11 cellular contexts compared by ENCODE assay signal in the genomic region with DNA sequence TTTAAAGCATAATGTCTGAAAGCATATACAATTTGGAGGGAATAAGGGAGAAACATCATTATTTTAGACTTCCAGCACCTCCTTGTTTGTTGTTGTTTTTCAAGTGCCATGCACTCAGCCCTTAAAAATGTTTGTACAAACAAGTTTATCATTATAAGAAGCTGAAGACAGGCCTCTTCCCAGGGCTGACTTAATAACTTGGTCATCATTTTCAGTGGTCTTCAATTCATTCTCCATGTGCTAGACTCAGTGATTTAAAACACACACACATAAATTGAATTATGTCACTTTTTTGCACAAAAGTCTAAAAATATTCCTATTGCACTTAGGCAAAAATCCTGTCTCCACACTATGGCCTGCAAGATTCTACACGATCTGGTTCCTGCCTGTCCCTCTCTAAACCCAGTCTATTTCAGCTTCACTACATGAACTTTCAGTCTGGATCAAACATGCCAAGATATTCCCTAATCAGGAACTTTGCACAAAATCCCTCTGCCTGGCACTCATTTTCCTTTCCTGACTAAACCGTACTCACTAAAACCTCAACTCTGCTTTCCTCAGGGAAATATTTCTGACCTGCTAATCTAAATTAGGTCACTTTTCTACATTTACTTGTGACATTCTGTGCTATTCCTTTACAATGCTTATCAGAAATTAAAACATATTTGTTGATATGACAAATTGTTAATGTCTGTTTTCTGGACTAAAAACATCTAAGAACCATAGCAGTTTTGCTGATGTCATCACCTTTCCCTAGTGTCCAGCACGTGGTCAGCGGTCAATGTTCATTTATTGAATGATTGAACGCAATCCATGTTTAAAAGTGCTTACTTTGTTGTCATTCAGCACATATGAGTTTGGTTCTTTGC. TPM values are rescaled to one million over a fixed set of nuclear protein-coding genes. Genes with fewer than 3 reads are reported as not detected.
DNase-seq lines count a peak whose midpoint lies in the region; ATAC-seq and TF ChIP-seq lines count a peak whose summit lies in the region.
"Had no signal": no experiment of that assay in that cellular context is flagged by ENCODE, and none has a peak within 500 bp of the region (broad histone marks: within the 10 kb centered on the region; RNA-seq: fewer than 3 reads in every experiment).

No MANE protein-coding gene starts in this region.

- H3K4me3 Mint-ChIP-seq in activated naive CD4-positive, alpha-beta T cell treated with anti-CD3 and anti-CD28 coated beads for 36 hours, result no peak overlapping the region
- H3K4me3 Mint-ChIP-seq in central memory CD8-positive, alpha-beta T cell, result peak overlapping the region; percentile 71

- in situ Hi-C loops in transverse colon (cut with MboI; ENCODE audit: low pct_ligation_motif_present in 1 of 4, low pct_unique_long_range_greater_than_20kb in 1 of 4, low sequenced_read_pairs in 3 of 4), result no loop called here

- intact Hi-C loops in activated naive CD4-positive, alpha-beta T cell treated with anti-CD3 and anti-CD28 coated beads for 36 hours (cut with micrococcal nuclease), result loop anchor here (1.0 kb wide), 3 partner anchors 8 to 23 kb away; no protein-coding TSS in a partner anchor
- intact Hi-C loops in transverse colon (cut with DNase I; ENCODE audit: low total_unique reads), result loop anchor here (5.0 kb wide), 1 partner anchor 1150 kb away; no protein-coding TSS in a partner anchor

- WGBS in transverse colon (ENCODE audit: low coverage in 1 of 2), 2 donors, result 53 to 60% methylated on average over 5 of the region's 5 CpGs

- H3K9me3 Mint-ChIP-seq in activated naive CD4-positive, alpha-beta T cell treated with anti-CD3 and anti-CD28 coated beads for 36 hours, result peaks cover 11% of the 10 kb centered on the region
- H3K9me3 Mint-ChIP-seq in central memory CD8-positive, alpha-beta T cell, result no peaks in the 10 kb centered on the region

- H3K4me3 ChIP-seq in transverse colon, result peak overlapping the region in 2 of 4 donors; percentile 6 to 29
- H3K4me3 ChIP-seq: lung had no signal

- H3K36me3 Mint-ChIP-seq in activated naive CD4-positive, alpha-beta T cell treated with anti-CD3 and anti-CD28 coated beads for 36 hours (ENCODE audit: low read depth), result peaks cover 11% of the 10 kb centered on the region
- peaks cover 9% of the 10 kb centered on the region for H3K36me3 Mint-ChIP-seq in central memory CD8-positive, alpha-beta T cell (ENCODE audit: insufficient read depth)

- H3K4me1 Mint-ChIP-seq in activated naive CD4-positive, alpha-beta T cell treated with anti-CD3 and anti-CD28 coated beads for 36 hours (ENCODE audit: low read depth), result peaks cover 62% of the 10 kb centered on the region
- H3K4me1 Mint-ChIP-seq in central memory CD8-positive, alpha-beta T cell, result peaks cover 47% of the 10 kb centered on the region

- no peaks in the 10 kb centered on the region for H3K27me3 Mint-ChIP-seq in activated naive CD4-positive, alpha-beta T cell treated with anti-CD3 and anti-CD28 coated beads for 36 hours (ENCODE audit: low read depth)
- no peaks in the 10 kb centered on the region for H3K27me3 Mint-ChIP-seq in central memory CD8-positive, alpha-beta T cell

- peak; percentile 31 for ATAC-seq in HG03045 (IDR thresholded peaks at IDR 0.05; ENCODE audit: unreplicated experiment)
- no peak for ATAC-seq in central memory CD8-positive, alpha-beta T cell (replicated peaks; ENCODE audit: extremely low read depth, poor library complexity, severe bottlenecking)

- no peaks in the 10 kb centered on the region for H3K36me3 ChIP-seq in transverse colon

- no peak for TF ChIP-seq CTCF in transverse colon (IDR thresholded peaks at IDR 0.05)

- CTCF ChIA-PET in activated naive CD4-positive, alpha-beta T cell treated with anti-CD3 and anti-CD28 coated beads for 36 hours (lab: Charles Lee), result interaction anchor here (1.0 to 2.7 kb wide), 5 partner anchors 13 to 71 kb away, joined by 3 to 9 read pairs (median 7); no protein-coding TSS in a partner anchor

- TF ChIP-seq EP300 in transverse colon (IDR thresholded peaks at IDR 0.05; ENCODE audit: low read depth), result no peak

- H3K9me3 ChIP-seq in transverse colon, result no peaks in the 10 kb centered on the region

- no peak for TF ChIP-seq POLR2A in transverse colon (IDR thresholded peaks at IDR 0.05)

- peak overlapping the region; percentile 52 for H3K27ac Mint-ChIP-seq in activated naive CD4-positive, alpha-beta T cell treated with anti-CD3 and anti-CD28 coated beads for 36 hours
- H3K27ac Mint-ChIP-seq in central memory CD8-positive, alpha-beta T cell (ENCODE audit: low read depth), result peak overlapping the region; percentile 91

- peaks cover 0 to 23% (median 9%) of the 10 kb centered on the region in 4 donors for H3K4me1 ChIP-seq in transverse colon

- peak; percentile 44 for DNase-seq in activated naive CD4-positive, alpha-beta T cell treated with anti-CD3 and anti-CD28 coated beads for 36 hours
- DNase-seq in activated naive CD4-positive, alpha-beta T cell (lab: John Stamatoyannopoulos, UW), result no peak
- no peak for DNase-seq in central memory CD8-positive, alpha-beta T cell (ENCODE audit: low spot score in 2 of 2)
- no peak for DNase-seq in transverse colon
- no peak for DNase-seq in NCI-H2107 (lab: John Stamatoyannopoulos, UW)
- no peak for DNase-seq in NCI-H2029 treated with DMSO at 0.1 percent for 48 hours (lab: John Stamatoyannopoulos, UW)
- no peak for DNase-seq in SKM-1 treated with dmso at 0.1 percent for 144 hours (lab: John Stamatoyannopoulos, UW; ENCODE audit: unreplicated experiment)
- DNase-seq: NCI-H187 treated with DMSO at 0.1 percent for 48 hours had no signal

- H3K27me3 ChIP-seq in transverse colon, result no peaks in the 10 kb centered on the region

- H3K27ac ChIP-seq in transverse colon, result peak overlapping the region; percentile 23 to 67 (median 55)
- H3K27ac ChIP-seq: C4-2B had no signal

RNA-seq across cellular contexts. Expression of a gene that starts 14.8 kb away (rescaled TPM):
- 10 to 100 TPM; 84.3 to 85.5 TPM for total RNA-seq in activated naive CD4-positive, alpha-beta T cell treated with anti-CD3 and anti-CD28 coated beads for 36 hours
- total RNA-seq in transverse colon, result 1 to 10 TPM in 2 of 4 donors, not detected in 2; 1.5 to 7.3 TPM

Comparison
In these comparisons a context has a peak if more than half of its experiments do, and no peak if none do; other contexts are left out.
1. RNA of a gene that starts 14.8 kb away (total RNA-seq): 84.3 to 85.5 TPM in activated naive CD4-positive, alpha-beta T cell treated with anti-CD3 and anti-CD28 coated beads for 36 hours; 1.5 to 7.3 TPM in transverse colon; every median in the first group is over 10 times any median in the second.